ENCODE assay signal across 27 cellular contexts in the genomic region with DNA sequence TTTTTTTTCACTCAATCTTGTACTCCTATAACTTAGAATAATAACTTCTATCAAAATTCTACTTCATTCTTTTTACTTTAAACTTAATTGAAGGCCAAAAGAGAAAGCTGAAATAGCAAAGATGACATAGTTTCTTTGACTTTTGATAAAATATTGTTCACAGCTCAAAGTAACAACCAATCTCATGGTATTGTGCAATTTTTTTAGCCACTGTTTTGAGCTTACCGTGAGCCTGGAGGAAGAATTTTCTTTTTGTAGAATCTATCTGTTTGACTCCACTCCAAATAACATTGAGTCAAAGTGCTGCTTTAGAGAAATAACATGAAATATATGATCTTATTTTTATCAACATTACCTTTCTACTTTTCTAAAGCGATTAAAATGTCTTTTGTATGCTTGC.
"Had no signal": no experiment of that assay in that cellular context is flagged by ENCODE, and none has a peak within 500 bp of the region (broad histone marks: within the 10 kb centered on the region; RNA-seq: fewer than 3 reads in every experiment).

No MANE protein-coding gene starts in this region.

- H3K4me1 ChIP-seq: ascending aorta, breast epithelium, colonic mucosa had no signal

- H3K36me3 Mint-ChIP-seq: activated naive CD4-positive, alpha-beta T cell treated with anti-CD3 and anti-CD28 coated beads, Interleukin-2, amount 10 ng/mL, durations not matched to agents 7 days and 5 days; activated naive CD4-positive, alpha-beta T cell treated with anti-CD3 and anti-CD28 coated beads, Interleukin-2, amount 50 U/mL, for 72 hours; activated naive CD8-positive, alpha-beta T cell treated with anti-CD3 and anti-CD28 coated beads, Interleukin-2, amount 10 ng/mL, durations not matched to agents 7 days and 5 days; brain had no signal

- H3K9me3 ChIP-seq: ascending aorta, breast epithelium, colonic mucosa had no signal

- H3K27me3 Mint-ChIP-seq: activated CD4-positive, alpha-beta memory T cell treated with anti-CD3 and anti-CD28 coated beads, Interleukin-2, amount 10 ng/mL, durations not matched to agents 7 days and 5 days; activated CD4-positive, alpha-beta T cell treated with anti-CD3 and anti-CD28 coated beads, Interleukin-2, amount 10 ng/mL, durations not matched to agents 7 days and 5 days; activated naive CD4-positive, alpha-beta T cell treated with anti-CD3 and anti-CD28 coated beads, Interleukin-2, amount 10 ng/mL, durations not matched to agents 7 days and 5 days; activated naive CD8-positive, alpha-beta T cell treated with anti-CD3 and anti-CD28 coated beads, Interleukin-2, amount 10 ng/mL, durations not matched to agents 7 days and 5 days; activated T-cell treated with anti-CD3 and anti-CD28 coated beads, Interleukin-2, amount 50 U/mL, for 24 hours; brain had no signal

- H3K27me3 ChIP-seq: ascending aorta, breast epithelium, cardiac muscle cell, colonic mucosa had no signal

- DNase-seq: activated CD4-positive, alpha-beta memory T cell treated with anti-CD3 and anti-CD28 coated beads, Interleukin-2, amount 10 ng/mL, durations not matched to agents 7 days and 5 days; activated CD4-positive, alpha-beta T cell treated with anti-CD3 and anti-CD28 coated beads for 1 hour; activated CD4-positive, alpha-beta T cell treated with anti-CD3 and anti-CD28 coated beads for 4 hours; activated CD4-positive, alpha-beta T cell treated with anti-CD3 and anti-CD28 coated beads, Interleukin-2, amount 10 ng/mL, durations not matched to agents 7 days and 5 days; activated CD4-positive, alpha-beta T cell treated with anti-CD3 and anti-CD28 coated beads, Interleukin-2, amount 50 U/mL, for 4 hours; activated CD4-positive, CD25-positive, alpha-beta regulatory T cell; activated CD8-positive, alpha-beta memory T cell treated with anti-CD3 and anti-CD28 coated beads, Interleukin-2, amount 50 U/mL, for 48 hours; activated gamma-delta T cell; activated naive CD4-positive, alpha-beta T cell; activated naive CD4-positive, alpha-beta T cell treated with anti-CD3 and anti-CD28 coated beads, Interleukin-2, amount 10 ng/mL, durations not matched to agents 7 days and 5 days; activated naive CD8-positive, alpha-beta T cell treated with anti-CD3 and anti-CD28 coated beads, Interleukin-2, amount 10 ng/mL, durations not matched to agents 7 days and 5 days; activated T-cell treated with anti-CD3 and anti-CD28 coated beads for 4 hours; activated T-cell treated with anti-CD3 and anti-CD28 coated beads, Interleukin-2, amount 50 U/mL, for 24 hours; activated T-cell treated with anti-CD3 and anti-CD28 coated beads, Interleukin-2, amount 50 U/mL, for 72 hours; central memory CD4-positive, alpha-beta T cell; cerebellar nuclear complex; colonic mucosa; effector CD8-positive, alpha-beta T cell; foreskin fibroblast; head of caudate nucleus; T-helper 2 cell had no signal

- H3K27ac Mint-ChIP-seq: activated CD4-positive, alpha-beta memory T cell treated with anti-CD3 and anti-CD28 coated beads, Interleukin-2, amount 10 ng/mL, durations not matched to agents 7 days and 5 days; activated CD4-positive, alpha-beta T cell treated with anti-CD3 and anti-CD28 coated beads, Interleukin-2, amount 10 ng/mL, durations not matched to agents 7 days and 5 days; activated naive CD4-positive, alpha-beta T cell treated with anti-CD3 and anti-CD28 coated beads, Interleukin-2, amount 10 ng/mL, durations not matched to agents 7 days and 5 days; activated naive CD4-positive, alpha-beta T cell treated with anti-CD3 and anti-CD28 coated beads, Interleukin-2, amount 50 U/mL, for 72 hours; activated naive CD8-positive, alpha-beta T cell treated with anti-CD3 and anti-CD28 coated beads, Interleukin-2, amount 10 ng/mL, durations not matched to agents 7 days and 5 days; activated T-cell treated with anti-CD3 and anti-CD28 coated beads, Interleukin-2, amount 50 U/mL, for 24 hours; activated T-cell treated with anti-CD3 and anti-CD28 coated beads, Interleukin-2, amount 50 U/mL, for 72 hours had no signal

- H3K36me3 ChIP-seq: ascending aorta, breast epithelium, cardiac muscle cell, colonic mucosa had no signal

- H3K9me3 Mint-ChIP-seq: brain had no signal

- H3K4me3 Mint-ChIP-seq: activated CD4-positive, alpha-beta memory T cell treated with anti-CD3 and anti-CD28 coated beads, Interleukin-2, amount 10 ng/mL, durations not matched to agents 7 days and 5 days; activated CD4-positive, alpha-beta T cell treated with anti-CD3 and anti-CD28 coated beads, Interleukin-2, amount 10 ng/mL, durations not matched to agents 7 days and 5 days; activated naive CD4-positive, alpha-beta T cell treated with anti-CD3 and anti-CD28 coated beads, Interleukin-2, amount 10 ng/mL, durations not matched to agents 7 days and 5 days; activated naive CD8-positive, alpha-beta T cell treated with anti-CD3 and anti-CD28 coated beads, Interleukin-2, amount 10 ng/mL, durations not matched to agents 7 days and 5 days; activated T-cell treated with anti-CD3 and anti-CD28 coated beads, Interleukin-2, amount 50 U/mL, for 24 hours; activated T-cell treated with anti-CD3 and anti-CD28 coated beads, Interleukin-2, amount 50 U/mL, for 72 hours; brain had no signal

- H3K4me3 ChIP-seq: ascending aorta, breast epithelium, cardiac muscle cell, colonic mucosa had no signal

- ATAC-seq: activated naive CD4-positive, alpha-beta T cell treated with anti-CD3 and anti-CD28 coated beads, Interleukin-2, amount 50 U/mL, for 72 hours; activated T-cell treated with anti-CD3 and anti-CD28 coated beads, Interleukin-2, amount 50 U/mL, for 72 hours; esophagus mucosa had no signal

- H3K4me1 Mint-ChIP-seq: activated CD4-positive, alpha-beta memory T cell treated with anti-CD3 and anti-CD28 coated beads, Interleukin-2, amount 10 ng/mL, durations not matched to agents 7 days and 5 days; activated CD4-positive, alpha-beta T cell treated with anti-CD3 and anti-CD28 coated beads, Interleukin-2, amount 10 ng/mL, durations not matched to agents 7 days and 5 days; activated naive CD4-positive, alpha-beta T cell treated with anti-CD3 and anti-CD28 coated beads, Interleukin-2, amount 10 ng/mL, durations not matched to agents 7 days and 5 days; activated naive CD8-positive, alpha-beta T cell treated with anti-CD3 and anti-CD28 coated beads, Interleukin-2, amount 10 ng/mL, durations not matched to agents 7 days and 5 days had no signal

- H3K27ac ChIP-seq: ascending aorta, breast epithelium, cardiac muscle cell, colonic mucosa had no signal
